17 cellular contexts compared by ENCODE assay signal in the genomic region with DNA sequence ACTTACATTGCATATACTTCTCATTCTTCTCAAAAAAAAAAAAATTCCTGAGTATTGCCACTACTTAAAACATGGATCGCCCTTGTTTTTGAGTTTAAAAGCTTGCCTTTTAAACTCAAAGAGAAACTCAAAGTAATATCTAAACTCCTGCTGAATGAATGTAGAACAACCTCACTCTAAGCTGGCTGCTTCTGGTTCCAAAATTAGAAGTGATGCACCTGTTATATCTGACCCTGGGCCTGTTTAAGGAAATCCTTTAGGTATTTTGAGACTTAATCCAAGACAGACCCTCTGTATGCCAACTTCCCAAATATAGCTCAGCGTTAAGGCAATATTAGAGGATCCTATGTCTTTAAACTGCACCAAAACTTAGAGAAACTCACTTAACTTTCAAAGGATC. TPM values are rescaled to one million over a fixed set of nuclear protein-coding genes. Genes with fewer than 3 reads are reported as not detected.
DNase-seq lines count a peak whose midpoint lies in the region; ATAC-seq and TF ChIP-seq lines count a peak whose summit lies in the region.
"Had no signal": no experiment of that assay in that cellular context is flagged by ENCODE, and none has a peak within 500 bp of the region (broad histone marks: within the 10 kb centered on the region; RNA-seq: fewer than 3 reads in every experiment).

No MANE protein-coding gene starts in this region.

- DNase-seq in stimulated activated naive CD8-positive, alpha-beta T cell treated with anti-CD3 and anti-CD28 coated beads, Interleukin-15, Interleukin-2, amounts not matched to agents 100 U/mL and 50 U/mL, for 24 hours: no peak
- DNase-seq in T-cell (no peak), memory B cell (ENCODE audit: low spot score in 2 of 2) (no peak), type B pancreatic cell (ENCODE audit: extremely low spot score, unreplicated experiment) (no peak), sigmoid colon (no peak), breast epithelium (ENCODE audit: low spot score in 2 of 2) (no peak)
- no peak for DNase-seq in stimulated activated CD4-positive, alpha-beta T cell treated with anti-CD3 and anti-CD28 coated beads, Interleukin-2, amount 100 ng/mL, for 24 hours
- DNase-seq: GF-D8; head of caudate nucleus; mesenchymal stem cell; NCI-H187; NCI-H446; Right ventricle myocardium superior; stimulated activated CD4-positive, alpha-beta T cell treated with anti-CD3 and anti-CD28 coated beads, Interleukin-4, amount 100 ng/mL, for 1 hour; T1000 had no signal

- POLR2A ChIA-PET in T-cell (lab: Charles Lee): interaction anchor here (0.6 to 0.9 kb wide), 4 partner anchors 11 to 391 kb away, joined by 4 to 7 read pairs (median 6); no protein-coding TSS in a partner anchor

- no peak for TF ChIP-seq CTCF in type B pancreatic cell (conservative IDR thresholded peaks at IDR 0.05)
- TF ChIP-seq CTCF in sigmoid colon (IDR thresholded peaks at IDR 0.05): no peak
- no peak for TF ChIP-seq CTCF in breast epithelium (IDR thresholded peaks at IDR 0.05)

- CTCF ChIA-PET in T-cell (lab: Charles Lee): interaction anchor here (0.6 to 1.2 kb wide), 7 partner anchors 14 to 1736 kb away, joined by 3 to 6 read pairs (median 3); no protein-coding TSS in a partner anchor

- H3K36me3 ChIP-seq in sigmoid colon: no peaks in the 10 kb centered on the region
- no peaks in the 10 kb centered on the region for H3K36me3 ChIP-seq in breast epithelium

- H3K27ac Mint-ChIP-seq in stimulated activated naive CD8-positive, alpha-beta T cell treated with anti-CD3 and anti-CD28 coated beads, Interleukin-15, Interleukin-2, amounts not matched to agents 100 ng/mL and 50 ng/mL, for 24 hours: no peak overlapping the region
- H3K27ac Mint-ChIP-seq in T-cell (peak overlapping the region in 1 of 2 donors; percentile 20), memory B cell (no peak overlapping the region), type B pancreatic cell (peak overlapping the region; percentile 17)

- no peaks in the 10 kb centered on the region for H3K9me3 Mint-ChIP-seq in stimulated activated naive CD8-positive, alpha-beta T cell treated with anti-CD3 and anti-CD28 coated beads, Interleukin-15, Interleukin-2, amounts not matched to agents 100 ng/mL and 50 ng/mL, for 24 hours
- H3K9me3 Mint-ChIP-seq in T-cell (no peaks in the 10 kb centered on the region), memory B cell (no peaks in the 10 kb centered on the region), type B pancreatic cell (no peaks in the 10 kb centered on the region)

- H3K4me3 ChIP-seq in sigmoid colon (no peak overlapping the region), breast epithelium (no peak overlapping the region)

- peaks cover 0 to 23% (median 16%) of the 10 kb centered on the region in 4 donors for H3K4me1 ChIP-seq in sigmoid colon
- H3K4me1 ChIP-seq in breast epithelium: peaks cover 0 to 4% of the 10 kb centered on the region in 2 donors

- peaks cover 20% of the 10 kb centered on the region for H3K36me3 Mint-ChIP-seq in stimulated activated naive CD8-positive, alpha-beta T cell treated with anti-CD3 and anti-CD28 coated beads, Interleukin-15, Interleukin-2, amounts not matched to agents 100 ng/mL and 50 ng/mL, for 24 hours (ENCODE audit: low read depth)
- H3K36me3 Mint-ChIP-seq in T-cell (no peaks in the 10 kb centered on the region), memory B cell (no peaks in the 10 kb centered on the region), type B pancreatic cell (no peaks in the 10 kb centered on the region)

- H3K27me3 Mint-ChIP-seq in stimulated activated naive CD8-positive, alpha-beta T cell treated with anti-CD3 and anti-CD28 coated beads, Interleukin-15, Interleukin-2, amounts not matched to agents 100 ng/mL and 50 ng/mL, for 24 hours: no peaks in the 10 kb centered on the region
- H3K27me3 Mint-ChIP-seq in T-cell (no peaks in the 10 kb centered on the region), memory B cell (no peaks in the 10 kb centered on the region), type B pancreatic cell (no peaks in the 10 kb centered on the region)

- TF ChIP-seq POLR2A in sigmoid colon (IDR thresholded peaks at IDR 0.05): no peak
- no peak for TF ChIP-seq POLR2A in breast epithelium (IDR thresholded peaks at IDR 0.05)

- H3K4me3 Mint-ChIP-seq in stimulated activated naive CD8-positive, alpha-beta T cell treated with anti-CD3 and anti-CD28 coated beads, Interleukin-15, Interleukin-2, amounts not matched to agents 100 ng/mL and 50 ng/mL, for 24 hours: peak overlapping the region; percentile 25
- H3K4me3 Mint-ChIP-seq in T-cell (peak overlapping the region; percentile 32 to 44 (median 39)), memory B cell (peak overlapping the region; percentile 14), type B pancreatic cell (peak overlapping the region; percentile 66)

- intact Hi-C loops in sigmoid colon (cut with DNase I): loop anchor here (10.0 kb wide), 1 partner anchor 553 kb away; no protein-coding TSS in a partner anchor
- intact Hi-C loops in breast epithelium (cut with DNase I; ENCODE audit: low total_unique reads): no loop called here

- ATAC-seq in stimulated activated naive CD8-positive, alpha-beta T cell treated with anti-CD3 and anti-CD28 coated beads, Interleukin-15, Interleukin-2, amounts not matched to agents 100 U/mL and 50 U/mL, for 24 hours: no peak
- ATAC-seq in T-cell (replicated peaks in 1 of 4): no peak
- ATAC-seq in memory B cell (ENCODE audit: low read depth): no peak
- ATAC-seq: sciatic nerve had no signal

- no peaks in the 10 kb centered on the region for H3K27me3 ChIP-seq in sigmoid colon
- no peaks in the 10 kb centered on the region for H3K27me3 ChIP-seq in breast epithelium

- peaks cover 24% of the 10 kb centered on the region for H3K4me1 Mint-ChIP-seq in stimulated activated naive CD8-positive, alpha-beta T cell treated with anti-CD3 and anti-CD28 coated beads, Interleukin-15, Interleukin-2, amounts not matched to agents 100 ng/mL and 50 ng/mL, for 24 hours (ENCODE audit: low read depth)
- H3K4me1 Mint-ChIP-seq in T-cell (peaks cover 24 to 30% (median 28%) of the 10 kb centered on the region in 3 donors), memory B cell (peaks cover 23% of the 10 kb centered on the region), type B pancreatic cell (ENCODE audit: unreplicated experiment) (peaks cover 20% of the 10 kb centered on the region)

- H3K27ac ChIP-seq in sigmoid colon (no peak overlapping the region), breast epithelium (no peak overlapping the region)

- H3K9me3 ChIP-seq in sigmoid colon (no peaks in the 10 kb centered on the region), breast epithelium (no peaks in the 10 kb centered on the region)

- 87 to 93% methylated on average over 2 of the region's 2 CpGs for WGBS in sigmoid colon, 2 donors

- TF ChIP-seq EP300 in sigmoid colon (IDR thresholded peaks at IDR 0.05): no peak

RNA-seq across cellular contexts. Expression of gene OTUD4, which starts 1.8 kb away (rescaled TPM):
- total RNA-seq in T-cell (10 to 100 TPM; 38.8 to 70.1 (median 49.1) TPM), type B pancreatic cell (ENCODE audit: low replicate concordance) (38.8 and 39.0 TPM in 2 replicates), sigmoid colon (10 to 100 TPM; 27.7 to 31.7 (median 29.8) TPM), breast epithelium (10 to 100 TPM; 22.9 to 55.8 (median 35.7) TPM)
- 10 to 100 TPM in 1 of 3 donors, 1 to 10 TPM in 2; 7.2 to 13.0 (median 9.2) TPM for polyA plus RNA-seq in sigmoid colon

Comparison
In these comparisons a context has a peak if more than half of its experiments do, and no peak if none do; other contexts are left out.
1. H3K4me3 Mint-ChIP-seq: peak in every context shown above with its lines; median percentile 66 in type B pancreatic cell; 39 in T-cell; 25 in stimulated activated naive CD8-positive, alpha-beta T cell treated with anti-CD3 and anti-CD28 coated beads, Interleukin-15, Interleukin-2, amounts not matched to agents 100 ng/mL and 50 ng/mL, for 24 hours; 14 in memory B cell.